In the genomic region with DNA sequence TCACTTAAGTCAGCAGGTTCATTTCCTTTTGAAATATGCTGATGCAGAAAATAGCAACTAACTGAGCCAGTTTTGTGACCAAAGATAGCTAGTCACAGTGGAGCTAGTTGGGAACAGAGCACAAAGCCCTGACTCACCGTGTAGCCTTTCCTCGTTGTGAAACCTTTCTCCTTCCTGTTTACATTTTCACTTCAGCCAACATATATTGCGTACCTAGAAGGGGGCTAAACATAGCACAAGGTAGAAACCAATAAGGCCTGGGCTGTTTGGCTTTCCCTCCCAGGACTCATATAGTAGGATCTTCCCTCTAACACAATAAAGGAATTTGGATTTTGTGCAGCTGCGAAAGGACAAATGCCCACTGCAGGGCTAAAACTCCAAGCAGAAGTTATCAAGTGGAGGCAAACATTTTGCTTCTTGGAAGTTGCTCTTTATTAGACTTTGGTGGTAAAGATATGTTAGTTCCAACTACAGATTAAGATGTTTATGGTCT, we compare ENCODE assay signal across 1 cellular context.
TF ChIP-seq lines count a peak whose summit lies in the region.

No MANE protein-coding gene starts in this region.

TF ChIP-seq in HepG2, 621 proteins besides CTCF, POLR2A, EP300 and RAD21 (continued from another document):
- TF ChIP-seq JUND (CRISPR knock-in tag; IDR thresholded peaks at IDR 0.05) (peak; percentile 90), FOXJ3 (CRISPR knock-in tag; IDR thresholded peaks at IDR 0.05; ENCODE audit: borderline replicate concordance) (peak; percentile 97), PHF5A (CRISPR knock-in tag; IDR thresholded peaks at IDR 0.05; ENCODE audit: low read depth, unreplicated experiment) (peak; percentile 96), SRF (IDR thresholded peaks at IDR 0.05; ENCODE audit: low read depth, low read length) (0 out of 2 replicates have a peak, but pooled peaks have one; percentile 22), BRCA1 (CRISPR knock-in tag; IDR thresholded peaks at IDR 0.05) (0 out of 2 replicates have a peak, but pooled peaks have one; percentile 33), TSC22D2 (CRISPR knock-in tag; IDR thresholded peaks at IDR 0.05; ENCODE audit: borderline replicate concordance) (peak; percentile 39; the same call in 1 of the 2 replicates), ZNF543 (CRISPR knock-in tag; IDR thresholded peaks at IDR 0.05) (no peak), RARA (CRISPR knock-in tag; IDR thresholded peaks at IDR 0.05) (peak; percentile 93), TRIM24 (CRISPR knock-in tag; IDR thresholded peaks at IDR 0.05) (0 out of 2 replicates have a peak, but pooled peaks have one; percentile 55), ZNF644 (CRISPR knock-in tag; IDR thresholded peaks at IDR 0.05; ENCODE audit: low read depth) (peak; percentile 81), TP53 (CRISPR knock-in tag; conservative IDR thresholded peaks at IDR 0.05) (no peak), NAIF1 (CRISPR knock-in tag; IDR thresholded peaks at IDR 0.05; ENCODE audit: borderline replicate concordance) (0 out of 2 replicates have a peak, but pooled peaks have one; percentile 33), ZFY (CRISPR knock-in tag; IDR thresholded peaks at IDR 0.05) (0 out of 2 replicates have a peak, but pooled peaks have one; percentile 36), HHEX (CRISPR knock-in tag; IDR thresholded peaks at IDR 0.05) (peak; percentile 66), JUNB (CRISPR knock-in tag; IDR thresholded peaks at IDR 0.05; ENCODE audit: borderline replicate concordance) (peak; percentile 69; the same call in 1 of the 2 replicates), ZNF331 (CRISPR knock-in tag; IDR thresholded peaks at IDR 0.05) (peak; percentile 98), ZSCAN9 (CRISPR knock-in tag; IDR thresholded peaks at IDR 0.05; ENCODE audit: borderline replicate concordance) (peak; percentile 97; the same call in 1 of the 2 replicates), TGIF2 (CRISPR knock-in tag; IDR thresholded peaks at IDR 0.05) (peak; percentile 62; the same call in 1 of the 2 replicates), DNMT1 (CRISPR knock-in tag; IDR thresholded peaks at IDR 0.05) (no peak), SAP130 (CRISPR knock-in tag; IDR thresholded peaks at IDR 0.05; ENCODE audit: low read depth) (peak; percentile 88), FOXK2 (IDR thresholded peaks at IDR 0.05) (peak; percentile 98), SOX6 (IDR thresholded peaks at IDR 0.05) (no peak), SOX6 (CRISPR knock-in tag; IDR thresholded peaks at IDR 0.05) (peak; percentile 95), ETV6 (CRISPR knock-in tag; conservative IDR thresholded peaks at IDR 0.05) (no peak; the same call in 1 of the 2 replicates), ZNF7 (CRISPR knock-in tag; IDR thresholded peaks at IDR 0.05) (peak; percentile 98), ISL2 (CRISPR knock-in tag; IDR thresholded peaks at IDR 0.05) (peak; percentile 83), ARNTL (CRISPR knock-in tag; IDR thresholded peaks at IDR 0.05) (peak; percentile 74), ZNF232 (CRISPR knock-in tag; IDR thresholded peaks at IDR 0.05; ENCODE audit: borderline replicate concordance) (0 out of 2 replicates have a peak, but pooled peaks have one; percentile 66), ZNF136 (CRISPR knock-in tag; IDR thresholded peaks at IDR 0.05; ENCODE audit: low read depth) (peak; percentile 59; the same call in 1 of the 2 replicates), FOXA3 (CRISPR knock-in tag; IDR thresholded peaks at IDR 0.05) (peak; percentile 99), ZNF430 (CRISPR knock-in tag; IDR thresholded peaks at IDR 0.05) (peak; percentile 61; the same call in 1 of the 2 replicates)
- TF ChIP-seq, protein P1, sequence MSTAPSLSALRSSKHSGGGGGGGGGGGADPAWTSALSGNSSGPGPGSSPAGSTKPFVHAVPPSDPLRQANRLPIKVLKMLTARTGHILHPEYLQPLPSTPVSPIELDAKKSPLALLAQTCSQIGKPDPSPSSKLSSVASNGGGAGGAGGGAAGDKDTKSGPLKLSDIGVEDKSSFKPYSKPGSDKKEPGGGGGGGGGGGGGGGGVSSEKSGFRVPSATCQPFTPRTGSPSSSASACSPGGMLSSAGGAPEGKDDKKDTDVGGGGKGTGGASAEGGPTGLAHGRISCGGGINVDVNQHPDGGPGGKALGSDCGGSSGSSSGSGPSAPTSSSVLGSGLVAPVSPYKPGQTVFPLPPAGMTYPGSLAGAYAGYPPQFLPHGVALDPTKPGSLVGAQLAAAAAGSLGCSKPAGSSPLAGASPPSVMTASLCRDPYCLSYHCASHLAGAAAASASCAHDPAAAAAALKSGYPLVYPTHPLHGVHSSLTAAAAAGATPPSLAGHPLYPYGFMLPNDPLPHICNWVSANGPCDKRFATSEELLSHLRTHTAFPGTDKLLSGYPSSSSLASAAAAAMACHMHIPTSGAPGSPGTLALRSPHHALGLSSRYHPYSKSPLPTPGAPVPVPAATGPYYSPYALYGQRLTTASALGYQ (CRISPR knock-in tag; IDR thresholded peaks at IDR 0.05): peak; percentile 79; the same call in 1 of the 2 replicates
- TF ChIP-seq, protein P2, sequence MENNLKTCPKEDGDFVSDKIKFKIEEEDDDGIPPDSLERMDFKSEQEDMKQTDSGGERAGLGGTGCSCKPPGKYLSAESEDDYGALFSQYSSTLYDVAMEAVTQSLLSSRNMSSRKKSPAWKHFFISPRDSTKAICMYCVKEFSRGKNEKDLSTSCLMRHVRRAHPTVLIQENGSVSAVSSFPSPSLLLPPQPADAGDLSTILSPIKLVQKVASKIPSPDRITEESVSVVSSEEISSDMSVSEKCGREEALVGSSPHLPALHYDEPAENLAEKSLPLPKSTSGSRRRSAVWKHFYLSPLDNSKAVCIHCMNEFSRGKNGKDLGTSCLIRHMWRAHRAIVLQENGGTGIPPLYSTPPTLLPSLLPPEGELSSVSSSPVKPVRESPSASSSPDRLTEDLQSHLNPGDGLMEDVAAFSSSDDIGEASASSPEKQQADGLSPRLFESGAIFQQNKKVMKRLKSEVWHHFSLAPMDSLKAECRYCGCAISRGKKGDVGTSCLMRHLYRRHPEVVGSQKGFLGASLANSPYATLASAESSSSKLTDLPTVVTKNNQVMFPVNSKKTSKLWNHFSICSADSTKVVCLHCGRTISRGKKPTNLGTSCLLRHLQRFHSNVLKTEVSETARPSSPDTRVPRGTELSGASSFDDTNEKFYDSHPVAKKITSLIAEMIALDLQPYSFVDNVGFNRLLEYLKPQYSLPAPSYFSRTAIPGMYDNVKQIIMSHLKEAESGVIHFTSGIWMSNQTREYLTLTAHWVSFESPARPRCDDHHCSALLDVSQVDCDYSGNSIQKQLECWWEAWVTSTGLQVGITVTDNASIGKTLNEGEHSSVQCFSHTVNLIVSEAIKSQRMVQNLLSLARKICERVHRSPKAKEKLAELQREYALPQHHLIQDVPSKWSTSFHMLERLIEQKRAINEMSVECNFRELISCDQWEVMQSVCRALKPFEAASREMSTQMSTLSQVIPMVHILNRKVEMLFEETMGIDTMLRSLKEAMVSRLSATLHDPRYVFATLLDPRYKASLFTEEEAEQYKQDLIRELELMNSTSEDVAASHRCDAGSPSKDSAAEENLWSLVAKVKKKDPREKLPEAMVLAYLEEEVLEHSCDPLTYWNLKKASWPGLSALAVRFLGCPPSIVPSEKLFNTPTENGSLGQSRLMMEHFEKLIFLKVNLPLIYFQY (CRISPR knock-in tag; IDR thresholded peaks at IDR 0.05; ENCODE audit: borderline replicate concordance): peak; percentile 71; the same call in 1 of the 2 replicates
- TF ChIP-seq, protein P3, sequence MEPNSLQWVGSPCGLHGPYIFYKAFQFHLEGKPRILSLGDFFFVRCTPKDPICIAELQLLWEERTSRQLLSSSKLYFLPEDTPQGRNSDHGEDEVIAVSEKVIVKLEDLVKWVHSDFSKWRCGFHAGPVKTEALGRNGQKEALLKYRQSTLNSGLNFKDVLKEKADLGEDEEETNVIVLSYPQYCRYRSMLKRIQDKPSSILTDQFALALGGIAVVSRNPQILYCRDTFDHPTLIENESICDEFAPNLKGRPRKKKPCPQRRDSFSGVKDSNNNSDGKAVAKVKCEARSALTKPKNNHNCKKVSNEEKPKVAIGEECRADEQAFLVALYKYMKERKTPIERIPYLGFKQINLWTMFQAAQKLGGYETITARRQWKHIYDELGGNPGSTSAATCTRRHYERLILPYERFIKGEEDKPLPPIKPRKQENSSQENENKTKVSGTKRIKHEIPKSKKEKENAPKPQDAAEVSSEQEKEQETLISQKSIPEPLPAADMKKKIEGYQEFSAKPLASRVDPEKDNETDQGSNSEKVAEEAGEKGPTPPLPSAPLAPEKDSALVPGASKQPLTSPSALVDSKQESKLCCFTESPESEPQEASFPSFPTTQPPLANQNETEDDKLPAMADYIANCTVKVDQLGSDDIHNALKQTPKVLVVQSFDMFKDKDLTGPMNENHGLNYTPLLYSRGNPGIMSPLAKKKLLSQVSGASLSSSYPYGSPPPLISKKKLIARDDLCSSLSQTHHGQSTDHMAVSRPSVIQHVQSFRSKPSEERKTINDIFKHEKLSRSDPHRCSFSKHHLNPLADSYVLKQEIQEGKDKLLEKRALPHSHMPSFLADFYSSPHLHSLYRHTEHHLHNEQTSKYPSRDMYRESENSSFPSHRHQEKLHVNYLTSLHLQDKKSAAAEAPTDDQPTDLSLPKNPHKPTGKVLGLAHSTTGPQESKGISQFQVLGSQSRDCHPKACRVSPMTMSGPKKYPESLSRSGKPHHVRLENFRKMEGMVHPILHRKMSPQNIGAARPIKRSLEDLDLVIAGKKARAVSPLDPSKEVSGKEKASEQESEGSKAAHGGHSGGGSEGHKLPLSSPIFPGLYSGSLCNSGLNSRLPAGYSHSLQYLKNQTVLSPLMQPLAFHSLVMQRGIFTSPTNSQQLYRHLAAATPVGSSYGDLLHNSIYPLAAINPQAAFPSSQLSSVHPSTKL (CRISPR knock-in tag; IDR thresholded peaks at IDR 0.05): peak; percentile 97
- TF ChIP-seq, protein P4, sequence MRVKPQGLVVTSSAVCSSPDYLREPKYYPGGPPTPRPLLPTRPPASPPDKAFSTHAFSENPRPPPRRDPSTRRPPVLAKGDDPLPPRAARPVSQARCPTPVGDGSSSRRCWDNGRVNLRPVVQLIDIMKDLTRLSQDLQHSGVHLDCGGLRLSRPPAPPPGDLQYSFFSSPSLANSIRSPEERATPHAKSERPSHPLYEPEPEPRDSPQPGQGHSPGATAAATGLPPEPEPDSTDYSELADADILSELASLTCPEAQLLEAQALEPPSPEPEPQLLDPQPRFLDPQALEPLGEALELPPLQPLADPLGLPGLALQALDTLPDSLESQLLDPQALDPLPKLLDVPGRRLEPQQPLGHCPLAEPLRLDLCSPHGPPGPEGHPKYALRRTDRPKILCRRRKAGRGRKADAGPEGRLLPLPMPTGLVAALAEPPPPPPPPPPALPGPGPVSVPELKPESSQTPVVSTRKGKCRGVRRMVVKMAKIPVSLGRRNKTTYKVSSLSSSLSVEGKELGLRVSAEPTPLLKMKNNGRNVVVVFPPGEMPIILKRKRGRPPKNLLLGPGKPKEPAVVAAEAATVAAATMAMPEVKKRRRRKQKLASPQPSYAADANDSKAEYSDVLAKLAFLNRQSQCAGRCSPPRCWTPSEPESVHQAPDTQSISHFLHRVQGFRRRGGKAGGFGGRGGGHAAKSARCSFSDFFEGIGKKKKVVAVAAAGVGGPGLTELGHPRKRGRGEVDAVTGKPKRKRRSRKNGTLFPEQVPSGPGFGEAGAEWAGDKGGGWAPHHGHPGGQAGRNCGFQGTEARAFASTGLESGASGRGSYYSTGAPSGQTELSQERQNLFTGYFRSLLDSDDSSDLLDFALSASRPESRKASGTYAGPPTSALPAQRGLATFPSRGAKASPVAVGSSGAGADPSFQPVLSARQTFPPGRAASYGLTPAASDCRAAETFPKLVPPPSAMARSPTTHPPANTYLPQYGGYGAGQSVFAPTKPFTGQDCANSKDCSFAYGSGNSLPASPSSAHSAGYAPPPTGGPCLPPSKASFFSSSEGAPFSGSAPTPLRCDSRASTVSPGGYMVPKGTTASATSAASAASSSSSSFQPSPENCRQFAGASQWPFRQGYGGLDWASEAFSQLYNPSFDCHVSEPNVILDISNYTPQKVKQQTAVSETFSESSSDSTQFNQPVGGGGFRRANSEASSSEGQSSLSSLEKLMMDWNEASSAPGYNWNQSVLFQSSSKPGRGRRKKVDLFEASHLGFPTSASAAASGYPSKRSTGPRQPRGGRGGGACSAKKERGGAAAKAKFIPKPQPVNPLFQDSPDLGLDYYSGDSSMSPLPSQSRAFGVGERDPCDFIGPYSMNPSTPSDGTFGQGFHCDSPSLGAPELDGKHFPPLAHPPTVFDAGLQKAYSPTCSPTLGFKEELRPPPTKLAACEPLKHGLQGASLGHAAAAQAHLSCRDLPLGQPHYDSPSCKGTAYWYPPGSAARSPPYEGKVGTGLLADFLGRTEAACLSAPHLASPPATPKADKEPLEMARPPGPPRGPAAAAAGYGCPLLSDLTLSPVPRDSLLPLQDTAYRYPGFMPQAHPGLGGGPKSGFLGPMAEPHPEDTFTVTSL (CRISPR knock-in tag; IDR thresholded peaks at IDR 0.05; ENCODE audit: borderline replicate concordance): peak; percentile 96
- TF ChIP-seq, protein P5, sequence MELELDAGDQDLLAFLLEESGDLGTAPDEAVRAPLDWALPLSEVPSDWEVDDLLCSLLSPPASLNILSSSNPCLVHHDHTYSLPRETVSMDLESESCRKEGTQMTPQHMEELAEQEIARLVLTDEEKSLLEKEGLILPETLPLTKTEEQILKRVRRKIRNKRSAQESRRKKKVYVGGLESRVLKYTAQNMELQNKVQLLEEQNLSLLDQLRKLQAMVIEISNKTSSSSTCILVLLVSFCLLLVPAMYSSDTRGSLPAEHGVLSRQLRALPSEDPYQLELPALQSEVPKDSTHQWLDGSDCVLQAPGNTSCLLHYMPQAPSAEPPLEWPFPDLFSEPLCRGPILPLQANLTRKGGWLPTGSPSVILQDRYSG (CRISPR knock-in tag; IDR thresholded peaks at IDR 0.05): no peak
TF ChIP-seq in HepG2: peak in this region for 226.
